Comparison of ENCODE assay signal across 14 cellular contexts in the genomic region with DNA sequence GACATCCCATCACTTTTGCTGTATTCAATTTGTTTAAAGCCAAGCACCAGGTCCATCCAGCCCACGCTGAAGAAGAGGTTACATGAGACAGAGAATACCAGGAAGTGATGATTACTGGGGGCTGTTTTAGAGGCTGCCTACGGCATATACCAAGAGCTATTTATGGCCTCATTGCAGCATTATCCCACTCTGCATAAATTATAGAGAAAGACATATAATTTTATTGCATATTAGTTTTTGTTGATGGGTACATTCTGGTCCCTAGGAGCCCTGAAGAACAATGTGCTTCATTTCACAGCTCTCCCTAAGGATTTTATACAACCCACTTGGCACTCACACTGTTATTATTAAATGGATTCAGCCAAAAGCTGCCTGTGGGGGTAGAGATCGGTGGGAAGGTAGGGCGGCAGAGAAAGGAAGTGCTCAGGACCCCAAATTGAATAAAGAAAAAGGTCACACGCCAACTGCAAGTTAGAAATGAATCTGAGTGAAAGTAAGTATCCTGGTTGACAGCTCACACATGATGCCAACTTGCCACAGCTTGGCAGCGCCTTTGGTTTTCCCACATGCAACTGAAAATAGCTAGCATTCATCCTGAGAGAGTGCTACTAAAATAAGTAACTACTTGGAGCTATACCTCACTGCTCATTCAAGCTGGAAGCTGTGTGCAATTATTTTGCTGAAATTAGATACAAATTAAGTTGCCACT.
DNase-seq lines count a peak whose midpoint lies in the region; ATAC-seq and TF ChIP-seq lines count a peak whose summit lies in the region.
"Had no signal": no experiment of that assay in that cellular context is flagged by ENCODE, and none has a peak within 500 bp of the region (broad histone marks: within the 10 kb centered on the region; RNA-seq: fewer than 3 reads in every experiment).

No MANE protein-coding gene starts in this region.

- H3K4me1 Mint-ChIP-seq in natural killer cell treated with Interleukin-12 subunit alpha and Interleukin-12 subunit beta and Interleukin-15 and Interleukin-18, amount 100 ng/mL, for 72 hours (ENCODE audit: low read depth in 2 of 2) = peaks cover 33 to 39% of the 10 kb centered on the region in 2 donors

- no peak overlapping the region for H3K4me3 Mint-ChIP-seq in natural killer cell treated with Interleukin-12 subunit alpha and Interleukin-12 subunit beta and Interleukin-15 and Interleukin-18, amount 100 ng/mL, for 72 hours

- H4K20me1 ChIP-seq in IMR-90 (ENCODE audit: insufficient read depth, low read length) (no peaks in the 10 kb centered on the region; the same call in 1 of the 2 replicates), GM23248 (ENCODE audit: insufficient read depth) (no peaks in the 10 kb centered on the region)

- no peak overlapping the region for H2BK120ac ChIP-seq in IMR-90 (ENCODE audit: low read depth, low read length)

- H3K36me3 ChIP-seq in IMR-90 (ENCODE audit: control insufficient read depth, insufficient read depth, low read length) (no peaks in the 10 kb centered on the region), SK-N-MC (ENCODE audit: insufficient read depth, low read length) (no peaks in the 10 kb centered on the region), GM23248 (ENCODE audit: low read depth) (no peaks in the 10 kb centered on the region)

- intact Hi-C loops in IMR-90 (cut with micrococcal nuclease) = loop anchor here (5.0 kb wide), 1 partner anchor 549 kb away; no protein-coding TSS in a partner anchor
- intact Hi-C loops in head of caudate nucleus (cut with DNase I) = loop anchor here (5.0 to 10.0 kb wide), 2 partner anchors 261 to 549 kb away; partner anchors contain the start of gene LEKR1

- in situ Hi-C loops in IMR-90 (cut with MboI; ENCODE audit: low sequenced_read_pairs) = no loop called here
- in situ Hi-C loops in GM23248 (cut with MboI) = loop anchor here (5.0 to 25.0 kb wide), 4 partner anchors 51 to 949 kb away; no protein-coding TSS in a partner anchor

- no peak overlapping the region for H3K56ac ChIP-seq in IMR-90 (ENCODE audit: extremely low read depth, insufficient read depth, low read length)

- no TSS peak for BruUV-seq in IMR-90 (replicated peaks; lab: Mats Ljungman, UMichigan)

- H3K14ac ChIP-seq in IMR-90 (replicated peaks; ENCODE audit: low read depth, low read length) = no peak overlapping the region

- H3F3A ChIP-seq in GM23248 (ENCODE audit: insufficient read depth) = peaks cover 27% of the 10 kb centered on the region

- H2BK15ac ChIP-seq in IMR-90 (ENCODE audit: low read depth, low read length) = peak overlapping the region; percentile 33; the same call in 1 of the 3 replicates

- no peak overlapping the region for H3K9ac ChIP-seq in IMR-90 (ENCODE audit: low read depth, low read length)
- peak overlapping the region; percentile 16 for H3K9ac ChIP-seq in SK-N-MC (ENCODE audit: insufficient read length)
- no peak overlapping the region for H3K9ac ChIP-seq in GM23248

- H3K4me2 ChIP-seq in IMR-90 (ENCODE audit: low read depth, low read length) = no peak overlapping the region
- H3K4me2 ChIP-seq in GM23248 (ENCODE audit: unreplicated experiment) = no peak overlapping the region
- H3K4me2 ChIP-seq: smooth muscle cell had no signal

- no peak overlapping the region for H2BK5ac ChIP-seq in IMR-90 (ENCODE audit: low read depth, low read length, poor library complexity, severe bottlenecking)

- no peaks in the 10 kb centered on the region for H3K9me2 ChIP-seq in GM23248 (ENCODE audit: insufficient read depth)

- POLR2A ChIA-PET in IMR-90 (lab: Charles Lee; ENCODE audit: unreplicated experiment) = no interaction called here

- no peak overlapping the region for H3K23ac ChIP-seq in IMR-90 (ENCODE audit: low read depth, low read length)

- H3K27me3 Mint-ChIP-seq in natural killer cell treated with Interleukin-12 subunit alpha and Interleukin-12 subunit beta and Interleukin-15 and Interleukin-18, amount 100 ng/mL, for 72 hours = peaks cover 0 to 6% of the 10 kb centered on the region in 2 donors

- TF ChIP-seq CTCF in IMR-90 (conservative IDR thresholded peaks at IDR 0.05; ENCODE audit: low read depth, low read length) = no peak

- peak overlapping the region in 1 of 2 donors; percentile 12 for H3K27ac Mint-ChIP-seq in natural killer cell treated with Interleukin-12 subunit alpha and Interleukin-12 subunit beta and Interleukin-15 and Interleukin-18, amount 100 ng/mL, for 72 hours

- peaks cover 0 to 11% of the 10 kb centered on the region in 2 experiments; a peak in 1 of 4 replicates for H3K79me1 ChIP-seq in IMR-90 (ENCODE audit: low read depth in 1 of 2, low read length in 2 of 2)

- no peak for TF ChIP-seq RAD21 in IMR-90 (IDR thresholded peaks at IDR 0.05; ENCODE audit: low read length)

- TF ChIP-seq POLR2A in IMR-90 (IDR thresholded peaks at IDR 0.05; ENCODE audit: low read depth, low read length) = no peak

- CTCF ChIA-PET in IMR-90 (lab: Yijun Ruan, JAX) = interaction anchor here (0.7 kb wide), 1 partner anchor 413 kb away, joined by 3 read pairs; no protein-coding TSS in a partner anchor

- no peak overlapping the region for H3K4me3 ChIP-seq in IMR-90 (ENCODE audit: insufficient read depth, low read depth, low read length)
- H3K4me3 ChIP-seq in SK-N-MC = peak overlapping the region; percentile 61
- H3K4me3 ChIP-seq in GM23248 = no peak overlapping the region
- H3K4me3 ChIP-seq: smooth muscle cell had no signal

- WGBS in IMR-90 (ENCODE audit: extremely low coverage in 2 of 2, insufficient read length in 1 of 2), 2 experiments = 95% methylated on average over 3 of the region's 6 CpGs; no CpG with 5 or more reads in 1 of the 2 experiments
- WGBS in GM23248 (ENCODE audit: low coverage in 1 of 2, low lambda C conversion rate in 2 of 2, missing lambda C conversion rate in 2 of 2), 2 experiments = 97 to 98% methylated on average over 6 of the region's 6 CpGs

- H2BK20ac ChIP-seq in IMR-90 (ENCODE audit: low read depth, low read length) = peak overlapping the region; percentile 25; the same call in 1 of the 2 replicates

- H3K4me1 ChIP-seq in IMR-90 (ENCODE audit: control insufficient read depth, insufficient read depth, low read length) (peaks cover 26% of the 10 kb centered on the region), GM23248 (ENCODE audit: insufficient read depth) (peaks cover 42% of the 10 kb centered on the region)

- H3K4ac ChIP-seq in IMR-90 (ENCODE audit: low read depth, low read length) = peak overlapping the region; percentile 33; the same call in 1 of the 2 replicates

- no peak overlapping the region for H4K5ac ChIP-seq in IMR-90 (ENCODE audit: low read depth, low read length)

- no peak overlapping the region for H4K91ac ChIP-seq in IMR-90 (ENCODE audit: insufficient read depth, low read depth, low read length)

- H3K27me3 ChIP-seq in IMR-90 (ENCODE audit: control insufficient read depth, insufficient read depth, low read length) (no peaks in the 10 kb centered on the region), GM23248 (replicated peaks; ENCODE audit: insufficient read depth) (no peaks in the 10 kb centered on the region)

- H3K36me3 Mint-ChIP-seq in natural killer cell treated with Interleukin-12 subunit alpha and Interleukin-12 subunit beta and Interleukin-15 and Interleukin-18, amount 100 ng/mL, for 72 hours = no peaks in the 10 kb centered on the region

- dilution Hi-C loops in IMR-90 (cut with HindIII; ENCODE audit: low sequenced_read_pairs, unreplicated experiment) = no loop called here

- H2AFZ ChIP-seq in IMR-90 (replicated peaks; ENCODE audit: low read length, poor library complexity) (no peak overlapping the region), GM23248 (no peak overlapping the region)

- no peak for DNase-seq in IMR-90
- DNase-seq in SK-N-MC (ENCODE audit: low read depth, low spot score) = peak; percentile 77
- DNase-seq in head of caudate nucleus = peak in 30 of 42 donors; percentile 24 to 84 (median 61)
- peak; percentile 25 for DNase-seq in renal cortical epithelial cell (ENCODE audit: low read depth)
- no peak for DNase-seq in GM23248
- DNase-seq in NK-92 treated with Interleukin-12 subunit alpha and Interleukin-12 subunit beta, amount 100 ng/mL, for 24 hours (lab: John Stamatoyannopoulos, UW) = no peak
- no peak for DNase-seq in natural killer cell treated with Interleukin-12 subunit alpha and Interleukin-12 subunit beta and Interleukin-15 and Interleukin-18, amount 100 ng/mL, for 72 hours (ENCODE audit: low spot score)
- DNase-seq: activated gamma-delta T cell, H7, Kasumi-1, midbrain, NCI-H2171 had no signal

- H3K27ac ChIP-seq in IMR-90 (ENCODE audit: insufficient read depth, low read length) (no peak overlapping the region), SK-N-MC (peak overlapping the region; percentile 88), GM23248 (no peak overlapping the region)

- H3K9me1 ChIP-seq in IMR-90 (ENCODE audit: insufficient read depth, low read length) = peaks cover 13% of the 10 kb centered on the region

- no peaks in the 10 kb centered on the region for H3K9me3 ChIP-seq in IMR-90 (ENCODE audit: control insufficient read depth, insufficient read depth, low read length)
- H3K9me3 ChIP-seq in SK-N-MC (ENCODE audit: low read depth, low read length) = no peaks in the 10 kb centered on the region
- no peaks in the 10 kb centered on the region for H3K9me3 ChIP-seq in GM23248 (ENCODE audit: low read depth)

- H4K8ac ChIP-seq in IMR-90 (ENCODE audit: low read depth in 2 of 2, low read length in 2 of 2) = no peak overlapping the region

- H2AK9ac ChIP-seq in IMR-90 (replicated peaks; ENCODE audit: low read depth, low read length, poor library complexity) = peak overlapping the region; percentile 18

- H2AK5ac ChIP-seq in IMR-90 (ENCODE audit: low read depth, low read length) = peak overlapping the region; percentile 10; the same call in 1 of the 2 replicates

- no peaks in the 10 kb centered on the region for H3K9me3 Mint-ChIP-seq in natural killer cell treated with Interleukin-12 subunit alpha and Interleukin-12 subunit beta and Interleukin-15 and Interleukin-18, amount 100 ng/mL, for 72 hours

- H3K79me2 ChIP-seq in GM23248 (ENCODE audit: insufficient read depth) = no peaks in the 10 kb centered on the region

- H3K18ac ChIP-seq in IMR-90 (ENCODE audit: low read depth, low read length) = no peak overlapping the region

- ATAC-seq in IMR-90 (ENCODE audit: low read depth) (no peak), HG02759 (IDR thresholded peaks at IDR 0.05; ENCODE audit: unreplicated experiment) (no peak)
- no peak for ATAC-seq in natural killer cell treated with Interleukin-12 subunit alpha and Interleukin-12 subunit beta and Interleukin-15 and Interleukin-18, amount 100 ng/mL, for 72 hours

TF ChIP-seq in IMR-90, 13 proteins besides CTCF, POLR2A, EP300 and RAD21 (continues in another document):
- no peak for TF ChIP-seq SMC3 (IDR thresholded peaks at IDR 0.05; ENCODE audit: low read depth, low read length)
- no peak for TF ChIP-seq RFX5 (IDR thresholded peaks at IDR 0.05; ENCODE audit: low read depth, low read length)
- TF ChIP-seq USF2 (IDR thresholded peaks at IDR 0.05; ENCODE audit: low read depth, low read length) = no peak

Comparison
In these comparisons a context has a peak if more than half of its experiments do, and no peak if none do; other contexts are left out.
1. DNase-seq: peak in SK-N-MC (single experiment), head of caudate nucleus (30 of 42) and renal cortical epithelial cell (single experiment); none in IMR-90 (single experiment), GM23248 (single experiment), NK-92 treated with Interleukin-12 subunit alpha and Interleukin-12 subunit beta, amount 100 ng/mL, for 24 hours (single experiment) and natural killer cell treated with Interleukin-12 subunit alpha and Interleukin-12 subunit beta and Interleukin-15 and Interleukin-18, amount 100 ng/mL, for 72 hours (single experiment).